In the genomic region with DNA sequence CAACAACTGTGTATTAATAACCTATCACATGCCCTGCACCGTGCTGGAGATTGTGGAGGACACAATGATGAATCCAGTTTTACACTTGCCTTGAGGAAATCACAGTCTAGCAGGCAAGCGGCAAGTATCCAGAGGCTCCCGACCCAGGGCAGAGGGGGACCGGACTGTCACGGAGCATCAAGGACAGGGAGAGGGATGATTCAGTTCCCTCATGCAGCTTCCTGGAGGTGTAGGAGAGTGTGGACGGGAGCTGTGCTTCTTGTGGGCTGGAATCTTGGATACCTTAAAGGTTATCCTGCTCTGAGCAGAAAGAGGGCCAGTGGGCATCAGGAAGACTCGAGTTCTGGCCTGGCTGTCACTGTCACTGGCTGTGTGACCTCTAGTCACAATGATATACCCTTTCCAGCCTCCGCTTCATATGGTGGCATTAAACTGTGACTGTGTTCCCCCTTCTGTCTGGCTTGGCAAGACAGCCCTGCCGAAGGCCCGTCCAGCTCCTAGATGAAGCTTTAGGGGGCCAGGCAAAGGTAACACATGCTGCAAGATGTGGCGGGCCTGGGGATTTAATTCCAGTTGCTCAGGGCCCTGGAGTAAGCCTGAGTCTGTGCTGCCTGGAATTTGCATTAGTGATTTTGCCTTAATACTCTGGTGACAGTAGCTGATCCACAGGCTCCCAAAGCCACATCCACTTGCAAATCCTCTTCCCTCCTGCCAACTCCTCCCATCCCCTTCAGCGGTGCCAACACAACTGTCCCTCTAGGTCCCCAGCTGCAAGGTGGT, we compare ENCODE assay signal across 19 cellular contexts.
DNase-seq lines count a peak whose midpoint lies in the region; ATAC-seq and TF ChIP-seq lines count a peak whose summit lies in the region.
"Had no signal": no experiment of that assay in that cellular context is flagged by ENCODE, and none has a peak within 500 bp of the region (broad histone marks: within the 10 kb centered on the region; RNA-seq: fewer than 3 reads in every experiment).

No MANE protein-coding gene starts in this region.

- TF ChIP-seq CTCF in heart right ventricle (IDR thresholded peaks at IDR 0.05) (no peak), left ventricle myocardium inferior (IDR thresholded peaks at IDR 0.05; ENCODE audit: borderline replicate concordance) (no peak), neural progenitor cell (IDR thresholded peaks at IDR 0.05) (no peak), omental fat pad (IDR thresholded peaks at IDR 0.05) (no peak), gastroesophageal sphincter (IDR thresholded peaks at IDR 0.05) (no peak)

- H3K27ac ChIP-seq in heart right ventricle (no peak overlapping the region), left ventricle myocardium inferior (replicated peaks) (no peak overlapping the region), caudate nucleus (ENCODE audit: low read depth, low read length) (peak overlapping the region; percentile 88), neural progenitor cell (no peak overlapping the region), gastroesophageal sphincter (no peak overlapping the region)
- H3K27ac ChIP-seq: GM23248, HL-60 had no signal

- H3K4me1 Mint-ChIP-seq in neural progenitor cell = peaks cover 46% of the 10 kb centered on the region
- H3K4me1 Mint-ChIP-seq: B cell had no signal

- no peaks in the 10 kb centered on the region for H3K27me3 ChIP-seq in heart right ventricle
- no peaks in the 10 kb centered on the region for H3K27me3 ChIP-seq in left ventricle myocardium inferior (ENCODE audit: low read depth)
- H3K27me3 ChIP-seq in neural progenitor cell = no peaks in the 10 kb centered on the region
- peaks cover 2% of the 10 kb centered on the region for H3K27me3 ChIP-seq in gastroesophageal sphincter

- no peak overlapping the region for H2AFZ ChIP-seq in neural progenitor cell (replicated peaks)
- H2AFZ ChIP-seq: GM23248 had no signal

- intact Hi-C loops in heart right ventricle (cut with DNase I) = no loop called here
- intact Hi-C loops in left ventricle myocardium inferior (cut with micrococcal nuclease) = no loop called here

- WGBS in heart right ventricle, 2 donors = 83 to 86% methylated on average over 12 of the region's 12 CpGs
- 90 to 95% methylated on average over 6 to 8 of the region's 12 CpGs for WGBS in gastroesophageal sphincter (ENCODE audit: low coverage in 1 of 2), 2 donors

- H3K9ac ChIP-seq in neural progenitor cell = no peak overlapping the region
- H3K9ac ChIP-seq: GM23248 had no signal

- H3K9me3 ChIP-seq in heart right ventricle (no peaks in the 10 kb centered on the region), left ventricle myocardium inferior (replicated peaks) (no peaks in the 10 kb centered on the region), neural progenitor cell (ENCODE audit: low read depth) (no peaks in the 10 kb centered on the region), gastroesophageal sphincter (no peaks in the 10 kb centered on the region)

- H3K4me3 ChIP-seq in heart right ventricle (no peak overlapping the region), left ventricle myocardium inferior (no peak overlapping the region), neural progenitor cell (no peak overlapping the region), gastroesophageal sphincter (no peak overlapping the region)
- H3K4me3 ChIP-seq: GM23248 had no signal

- no peaks in the 10 kb centered on the region for H3K9me3 Mint-ChIP-seq in neural progenitor cell

- H3K36me3 Mint-ChIP-seq in neural progenitor cell = no peaks in the 10 kb centered on the region

- DNase-seq in heart right ventricle = no peak
- no peak for DNase-seq in left ventricle myocardium inferior
- DNase-seq in caudate nucleus (lab: John Stamatoyannopoulos, UW) = no peak
- DNase-seq in neural progenitor cell (ENCODE audit: low spot score) = no peak
- DNase-seq in omental fat pad (ENCODE audit: low spot score) = no peak
- DNase-seq in iPS-NIHi11 (ENCODE audit: low spot score) = no peak
- no peak for DNase-seq in MV-4-11 (lab: John Stamatoyannopoulos, UW)
- DNase-seq: DMS153, GF-D8, GM23248, HCEC 1CT, NCI-H1436, NCI-H2029, NCI-H2171, NCI-H69, SHP77 had no signal

- peak overlapping the region; percentile 55 for H3K4me3 Mint-ChIP-seq in neural progenitor cell
- H3K4me3 Mint-ChIP-seq: B cell had no signal

- no peaks in the 10 kb centered on the region for H3F3A ChIP-seq in neural progenitor cell (ENCODE audit: low read depth)

- H3K4me1 ChIP-seq in heart right ventricle = peaks cover 0 to 15% (median 0%) of the 10 kb centered on the region in 9 donors
- H3K4me1 ChIP-seq in left ventricle myocardium inferior = peaks cover 20% of the 10 kb centered on the region
- no peaks in the 10 kb centered on the region for H3K4me1 ChIP-seq in neural progenitor cell
- H3K4me1 ChIP-seq in gastroesophageal sphincter = no peaks in the 10 kb centered on the region

- peak overlapping the region; percentile 21 for H3K27ac Mint-ChIP-seq in neural progenitor cell
- H3K27ac Mint-ChIP-seq: B cell had no signal

- no peak for TF ChIP-seq EP300 in gastroesophageal sphincter (IDR thresholded peaks at IDR 0.05)

- no peaks in the 10 kb centered on the region for H3K79me2 ChIP-seq in neural progenitor cell (ENCODE audit: low read depth)

- H3K36me3 ChIP-seq in heart right ventricle (no peaks in the 10 kb centered on the region), left ventricle myocardium inferior (no peaks in the 10 kb centered on the region), neural progenitor cell (no peaks in the 10 kb centered on the region), gastroesophageal sphincter (no peaks in the 10 kb centered on the region)

- peaks cover 8% of the 10 kb centered on the region for H3K27me3 Mint-ChIP-seq in neural progenitor cell (ENCODE audit: insufficient read depth, low read depth)
- H3K27me3 Mint-ChIP-seq: B cell had no signal

- no peak for TF ChIP-seq POLR2A in gastroesophageal sphincter (IDR thresholded peaks at IDR 0.05)

- H4K20me1 ChIP-seq in neural progenitor cell (ENCODE audit: low read depth) = no peaks in the 10 kb centered on the region

- H3K4me2 ChIP-seq in neural progenitor cell = no peak overlapping the region

- ATAC-seq in heart right ventricle = peak in 5 of 8 donors; percentile 11 to 44 (median 26)
- no peak for ATAC-seq in omental fat pad (ENCODE audit: low FRiP score)
- ATAC-seq in gastroesophageal sphincter = no peak

Comparison
In these comparisons a context has a peak if more than half of its experiments do, and no peak if none do; other contexts are left out.
1. ATAC-seq: peak in heart right ventricle (5 of 8); none in omental fat pad (single experiment) and gastroesophageal sphincter (single experiment).